In the genomic region with DNA sequence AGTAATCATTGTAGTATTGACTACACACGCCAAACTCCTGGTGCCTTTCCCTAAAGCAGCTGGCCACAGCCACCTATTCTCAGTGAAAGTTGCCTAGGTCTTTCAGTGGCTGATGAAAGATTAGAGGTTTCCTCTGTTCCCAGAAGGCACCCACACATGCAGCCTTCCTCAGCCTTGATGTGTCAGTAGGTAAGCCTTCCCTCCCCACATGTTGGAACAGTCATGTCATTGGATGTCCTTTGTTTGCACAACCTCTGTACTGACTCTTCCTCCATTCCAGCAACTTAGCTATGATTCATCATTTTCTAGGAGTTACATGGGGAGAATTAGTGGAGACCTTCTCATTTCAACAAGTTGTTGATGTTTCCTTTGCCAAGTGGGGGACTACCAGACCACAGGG, we compare ENCODE assay signal across 1 cellular context.
TF ChIP-seq lines count a peak whose summit lies in the region.

No MANE protein-coding gene starts in this region.

TF ChIP-seq in K562, 482 proteins besides CTCF, POLR2A, EP300 and RAD21:
- TF ChIP-seq, protein P1, sequence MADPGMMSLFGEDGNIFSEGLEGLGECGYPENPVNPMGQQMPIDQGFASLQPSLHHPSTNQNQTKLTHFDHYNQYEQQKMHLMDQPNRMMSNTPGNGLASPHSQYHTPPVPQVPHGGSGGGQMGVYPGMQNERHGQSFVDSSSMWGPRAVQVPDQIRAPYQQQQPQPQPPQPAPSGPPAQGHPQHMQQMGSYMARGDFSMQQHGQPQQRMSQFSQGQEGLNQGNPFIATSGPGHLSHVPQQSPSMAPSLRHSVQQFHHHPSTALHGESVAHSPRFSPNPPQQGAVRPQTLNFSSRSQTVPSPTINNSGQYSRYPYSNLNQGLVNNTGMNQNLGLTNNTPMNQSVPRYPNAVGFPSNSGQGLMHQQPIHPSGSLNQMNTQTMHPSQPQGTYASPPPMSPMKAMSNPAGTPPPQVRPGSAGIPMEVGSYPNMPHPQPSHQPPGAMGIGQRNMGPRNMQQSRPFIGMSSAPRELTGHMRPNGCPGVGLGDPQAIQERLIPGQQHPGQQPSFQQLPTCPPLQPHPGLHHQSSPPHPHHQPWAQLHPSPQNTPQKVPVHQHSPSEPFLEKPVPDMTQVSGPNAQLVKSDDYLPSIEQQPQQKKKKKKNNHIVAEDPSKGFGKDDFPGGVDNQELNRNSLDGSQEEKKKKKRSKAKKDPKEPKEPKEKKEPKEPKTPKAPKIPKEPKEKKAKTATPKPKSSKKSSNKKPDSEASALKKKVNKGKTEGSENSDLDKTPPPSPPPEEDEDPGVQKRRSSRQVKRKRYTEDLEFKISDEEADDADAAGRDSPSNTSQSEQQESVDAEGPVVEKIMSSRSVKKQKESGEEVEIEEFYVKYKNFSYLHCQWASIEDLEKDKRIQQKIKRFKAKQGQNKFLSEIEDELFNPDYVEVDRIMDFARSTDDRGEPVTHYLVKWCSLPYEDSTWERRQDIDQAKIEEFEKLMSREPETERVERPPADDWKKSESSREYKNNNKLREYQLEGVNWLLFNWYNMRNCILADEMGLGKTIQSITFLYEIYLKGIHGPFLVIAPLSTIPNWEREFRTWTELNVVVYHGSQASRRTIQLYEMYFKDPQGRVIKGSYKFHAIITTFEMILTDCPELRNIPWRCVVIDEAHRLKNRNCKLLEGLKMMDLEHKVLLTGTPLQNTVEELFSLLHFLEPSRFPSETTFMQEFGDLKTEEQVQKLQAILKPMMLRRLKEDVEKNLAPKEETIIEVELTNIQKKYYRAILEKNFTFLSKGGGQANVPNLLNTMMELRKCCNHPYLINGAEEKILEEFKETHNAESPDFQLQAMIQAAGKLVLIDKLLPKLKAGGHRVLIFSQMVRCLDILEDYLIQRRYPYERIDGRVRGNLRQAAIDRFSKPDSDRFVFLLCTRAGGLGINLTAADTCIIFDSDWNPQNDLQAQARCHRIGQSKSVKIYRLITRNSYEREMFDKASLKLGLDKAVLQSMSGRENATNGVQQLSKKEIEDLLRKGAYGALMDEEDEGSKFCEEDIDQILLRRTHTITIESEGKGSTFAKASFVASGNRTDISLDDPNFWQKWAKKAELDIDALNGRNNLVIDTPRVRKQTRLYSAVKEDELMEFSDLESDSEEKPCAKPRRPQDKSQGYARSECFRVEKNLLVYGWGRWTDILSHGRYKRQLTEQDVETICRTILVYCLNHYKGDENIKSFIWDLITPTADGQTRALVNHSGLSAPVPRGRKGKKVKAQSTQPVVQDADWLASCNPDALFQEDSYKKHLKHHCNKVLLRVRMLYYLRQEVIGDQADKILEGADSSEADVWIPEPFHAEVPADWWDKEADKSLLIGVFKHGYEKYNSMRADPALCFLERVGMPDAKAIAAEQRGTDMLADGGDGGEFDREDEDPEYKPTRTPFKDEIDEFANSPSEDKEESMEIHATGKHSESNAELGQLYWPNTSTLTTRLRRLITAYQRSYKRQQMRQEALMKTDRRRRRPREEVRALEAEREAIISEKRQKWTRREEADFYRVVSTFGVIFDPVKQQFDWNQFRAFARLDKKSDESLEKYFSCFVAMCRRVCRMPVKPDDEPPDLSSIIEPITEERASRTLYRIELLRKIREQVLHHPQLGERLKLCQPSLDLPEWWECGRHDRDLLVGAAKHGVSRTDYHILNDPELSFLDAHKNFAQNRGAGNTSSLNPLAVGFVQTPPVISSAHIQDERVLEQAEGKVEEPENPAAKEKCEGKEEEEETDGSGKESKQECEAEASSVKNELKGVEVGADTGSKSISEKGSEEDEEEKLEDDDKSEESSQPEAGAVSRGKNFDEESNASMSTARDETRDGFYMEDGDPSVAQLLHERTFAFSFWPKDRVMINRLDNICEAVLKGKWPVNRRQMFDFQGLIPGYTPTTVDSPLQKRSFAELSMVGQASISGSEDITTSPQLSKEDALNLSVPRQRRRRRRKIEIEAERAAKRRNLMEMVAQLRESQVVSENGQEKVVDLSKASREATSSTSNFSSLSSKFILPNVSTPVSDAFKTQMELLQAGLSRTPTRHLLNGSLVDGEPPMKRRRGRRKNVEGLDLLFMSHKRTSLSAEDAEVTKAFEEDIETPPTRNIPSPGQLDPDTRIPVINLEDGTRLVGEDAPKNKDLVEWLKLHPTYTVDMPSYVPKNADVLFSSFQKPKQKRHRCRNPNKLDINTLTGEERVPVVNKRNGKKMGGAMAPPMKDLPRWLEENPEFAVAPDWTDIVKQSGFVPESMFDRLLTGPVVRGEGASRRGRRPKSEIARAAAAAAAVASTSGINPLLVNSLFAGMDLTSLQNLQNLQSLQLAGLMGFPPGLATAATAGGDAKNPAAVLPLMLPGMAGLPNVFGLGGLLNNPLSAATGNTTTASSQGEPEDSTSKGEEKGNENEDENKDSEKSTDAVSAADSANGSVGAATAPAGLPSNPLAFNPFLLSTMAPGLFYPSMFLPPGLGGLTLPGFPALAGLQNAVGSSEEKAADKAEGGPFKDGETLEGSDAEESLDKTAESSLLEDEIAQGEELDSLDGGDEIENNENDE (IDR thresholded peaks at IDR 0.05; ENCODE audit: low read depth, low read length) = no peak
- TF ChIP-seq ZNF766 (CRISPR knock-in tag; conservative IDR thresholded peaks at IDR 0.05) = peak; percentile 51; the same call in 1 of the 2 replicates
